Comparison of ENCODE assay signal across 1 cellular context in genomic region chr1:162561616-162562451, GRCh38.
TF ChIP-seq lines count a peak whose summit lies in the region.

Gene UAP1 (plus strand): TSS chr1:162561722. CDS start chr1:162566069, 4,347 bp downstream.

TF ChIP-seq in K562, 482 proteins besides CTCF, POLR2A, EP300 and RAD21 (continued from another document):
- TF ChIP-seq ZNF609 (CRISPR knock-in tag; IDR thresholded peaks at IDR 0.05; ENCODE audit: borderline replicate concordance) (no peak), SAFB (IDR thresholded peaks at IDR 0.05; ENCODE audit: borderline replicate concordance, low read depth, low read length) (peak; percentile 71; the same call in 1 of the 2 replicates), PHB (CRISPR knock-in tag; IDR thresholded peaks at IDR 0.05) (0 out of 2 replicates have a peak, but pooled peaks have one; percentile 71), TCF7L2 (IDR thresholded peaks at IDR 0.05; ENCODE audit: low read depth, low read length) (no peak), FOXP1 (CRISPR knock-in tag; IDR thresholded peaks at IDR 0.05) (peak; percentile 97), MCM7 (IDR thresholded peaks at IDR 0.05) (no peak), ADNP (tag; IDR thresholded peaks at IDR 0.05) (no peak), CREB3 (tag; conservative IDR thresholded peaks at IDR 0.05; ENCODE audit: low read depth) (no peak), HDAC2 (IDR thresholded peaks at IDR 0.05) (0 out of 2 replicates have a peak, but pooled peaks have one; percentile 40), YBX1 (IDR thresholded peaks at IDR 0.05) (no peak), USF2 (CRISPR knock-in tag; IDR thresholded peaks at IDR 0.05) (no peak), PRMT5 (CRISPR knock-in tag; IDR thresholded peaks at IDR 0.05) (no peak), FUS (optimal IDR thresholded peaks at IDR 0.05; ENCODE audit: low read depth, low read length) (peak; percentile 95), HMG20A (CRISPR knock-in tag; conservative IDR thresholded peaks at IDR 0.05) (no peak), SAP30 (IDR thresholded peaks at IDR 0.05; ENCODE audit: borderline replicate concordance, insufficient read depth, low read depth, low read length, poor library complexity, severe bottlenecking) (peak; percentile 81), PML (IDR thresholded peaks at IDR 0.05; ENCODE audit: low read length) (no peak; the same call in 1 of the 2 replicates), DDX20 (tag; IDR thresholded peaks at IDR 0.05; ENCODE audit: low read depth) (no peak), NCOR1 (IDR thresholded peaks at IDR 0.05) (peak; percentile 49), KLF10 (CRISPR knock-in tag; IDR thresholded peaks at IDR 0.05) (no peak), SP1 (CRISPR knock-in tag; IDR thresholded peaks at IDR 0.05) (peak; percentile 64; the same call in 1 of the 2 replicates), ZNF518B (CRISPR knock-in tag; IDR thresholded peaks at IDR 0.05) (no peak), TAF1 (IDR thresholded peaks at IDR 0.05; ENCODE audit: control insufficient read depth, extremely low read depth, insufficient read depth, low read length, severe bottlenecking) (peak; percentile 86), ZNF699 (CRISPR knock-in tag; IDR thresholded peaks at IDR 0.05; ENCODE audit: insufficient replicate concordance) (no peak), C11orf30 (IDR thresholded peaks at IDR 0.05; ENCODE audit: low read depth) (no peak), RREB1 (CRISPR knock-in tag; IDR thresholded peaks at IDR 0.05) (peak; percentile 77; the same call in 1 of the 2 replicates), MNT (conservative IDR thresholded peaks at IDR 0.05) (peak; percentile 61 to 87), ZNF445 (CRISPR knock-in tag; IDR thresholded peaks at IDR 0.05; ENCODE audit: low read depth) (no peak), MAX (CRISPR knock-in tag; IDR thresholded peaks at IDR 0.05) (peak; percentile 96), ZNF280A (IDR thresholded peaks at IDR 0.05; ENCODE audit: low read depth, partially characterized antibody) (no peak)
TF ChIP-seq in K562: peak in this region for 164.
